24 cellular contexts compared by ENCODE assay signal in genomic region chr1:236421850-236422516, GRCh38. TPM values are rescaled to one million over a fixed set of nuclear protein-coding genes. Genes with fewer than 3 reads are reported as not detected.
"Had no signal": no experiment of that assay in that cellular context is flagged by ENCODE, and none has a peak within 500 bp of the region (broad histone marks: within the 10 kb centered on the region; RNA-seq: fewer than 3 reads in every experiment).

No MANE protein-coding gene starts in this region.

- DNase-seq: activated B cell treated with CpG ODN at 0.5 μM for 24 hours; activated CD4-positive, alpha-beta T cell treated with anti-CD3 and anti-CD28 coated beads, Interleukin-2, amount 50 U/mL, for 4 hours; activated effector memory CD4-positive, alpha-beta T cell treated with anti-CD3 and anti-CD28 coated beads, Interleukin-2, amount 50 U/mL, for 16 hours; activated naive CD4-positive, alpha-beta T cell treated with anti-CD3 and anti-CD28 coated beads for 36 hours; activated naive CD8-positive, alpha-beta T cell treated with anti-CD3 and anti-CD28 coated beads, Interleukin-2, amount 10 ng/mL, durations not matched to agents 7 days and 5 days; activated T-cell treated with anti-CD3 and anti-CD28 coated beads, Interleukin-2, amount 50 U/mL, for 1 hour; brain microvascular endothelial cell; gastrocnemius medialis; glutamatergic neuron; left colon; naive B cell; nephron progenitor cell; small intestine; stimulated activated CD4-positive, alpha-beta T cell treated with anti-CD3 and anti-CD28 coated beads, Interleukin-1b, Interleukin-23, amount 100 ng/mL, for 48 hours; stimulated activated naive CD4-positive, alpha-beta T cell; T-cell; tibial artery had no signal

- H3K36me3 Mint-ChIP-seq: activated naive CD8-positive, alpha-beta T cell treated with anti-CD3 and anti-CD28 coated beads, Interleukin-2, amount 10 ng/mL, durations not matched to agents 7 days and 5 days; naive B cell had no signal

- H3K27ac Mint-ChIP-seq: activated B cell treated with CpG ODN at 0.5 μM for 24 hours; activated naive CD4-positive, alpha-beta T cell treated with anti-CD3 and anti-CD28 coated beads for 36 hours; activated naive CD8-positive, alpha-beta T cell treated with anti-CD3 and anti-CD28 coated beads, Interleukin-2, amount 10 ng/mL, durations not matched to agents 7 days and 5 days; activated T-helper 1 cell treated with anti-CD3 and anti-CD28 coated beads, Interleukin-12 subunit alpha, Interleukin-12 subunit beta, Interleukin-2, Interleukin-4 antibody, amounts not matched to agents 30 ng/mL and 10 ng/mL and 1 ng/mL, durations not matched to agents 14 hours and 24 hours and 36 hours; mesothelial cell of epicardium; T-cell; T-helper 2 cell treated with Interferon-gamma antibody and Interleukin-4, amounts not matched to agents 5 μg/mL and 100 μg/mL, for 36 hours had no signal

- H3K9me3 Mint-ChIP-seq: activated B cell treated with CpG ODN at 0.5 μM for 24 hours; activated naive CD4-positive, alpha-beta T cell treated with anti-CD3 and anti-CD28 coated beads for 36 hours; activated naive CD8-positive, alpha-beta T cell treated with anti-CD3 and anti-CD28 coated beads, Interleukin-2, amount 10 ng/mL, durations not matched to agents 7 days and 5 days; activated T-helper 1 cell treated with anti-CD3 and anti-CD28 coated beads, Interleukin-12 subunit alpha, Interleukin-12 subunit beta, Interleukin-2, Interleukin-4 antibody, amounts not matched to agents 30 ng/mL and 10 ng/mL and 1 ng/mL, durations not matched to agents 14 hours and 24 hours and 36 hours; mesothelial cell of epicardium; nephron progenitor cell; T-cell; T-helper 2 cell treated with Interferon-gamma antibody and Interleukin-4, amounts not matched to agents 5 μg/mL and 100 μg/mL, for 36 hours had no signal

- H3K4me3 Mint-ChIP-seq: activated B cell treated with CpG ODN at 0.5 μM for 24 hours; activated naive CD4-positive, alpha-beta T cell treated with anti-CD3 and anti-CD28 coated beads for 36 hours; activated naive CD8-positive, alpha-beta T cell treated with anti-CD3 and anti-CD28 coated beads, Interleukin-2, amount 10 ng/mL, durations not matched to agents 7 days and 5 days; activated T-helper 1 cell treated with anti-CD3 and anti-CD28 coated beads, Interleukin-12 subunit alpha, Interleukin-12 subunit beta, Interleukin-2, Interleukin-4 antibody, amounts not matched to agents 30 ng/mL and 10 ng/mL and 1 ng/mL, durations not matched to agents 14 hours and 24 hours and 36 hours; mesothelial cell of epicardium; nephron progenitor cell; T-cell; T-helper 2 cell treated with Interferon-gamma antibody and Interleukin-4, amounts not matched to agents 5 μg/mL and 100 μg/mL, for 36 hours had no signal

- ATAC-seq: gastrocnemius medialis, left colon, sciatic nerve, T-cell had no signal

- H3K4me1 Mint-ChIP-seq: activated naive CD8-positive, alpha-beta T cell treated with anti-CD3 and anti-CD28 coated beads, Interleukin-2, amount 10 ng/mL, durations not matched to agents 7 days and 5 days; mesothelial cell of epicardium had no signal

- H3K9me3 ChIP-seq: ascending aorta, gastrocnemius medialis, neutrophil, suprapubic skin, tibial artery had no signal

RNA-seq across cellular contexts. Expression of gene EDARADD, which starts 27.9 kb away (rescaled TPM):
- total RNA-seq: activated B cell treated with CpG ODN at 0.5 μM for 24 hours, ascending aorta, gastrocnemius medialis had no signal
